11 cellular contexts compared by ENCODE assay signal in the genomic region with DNA sequence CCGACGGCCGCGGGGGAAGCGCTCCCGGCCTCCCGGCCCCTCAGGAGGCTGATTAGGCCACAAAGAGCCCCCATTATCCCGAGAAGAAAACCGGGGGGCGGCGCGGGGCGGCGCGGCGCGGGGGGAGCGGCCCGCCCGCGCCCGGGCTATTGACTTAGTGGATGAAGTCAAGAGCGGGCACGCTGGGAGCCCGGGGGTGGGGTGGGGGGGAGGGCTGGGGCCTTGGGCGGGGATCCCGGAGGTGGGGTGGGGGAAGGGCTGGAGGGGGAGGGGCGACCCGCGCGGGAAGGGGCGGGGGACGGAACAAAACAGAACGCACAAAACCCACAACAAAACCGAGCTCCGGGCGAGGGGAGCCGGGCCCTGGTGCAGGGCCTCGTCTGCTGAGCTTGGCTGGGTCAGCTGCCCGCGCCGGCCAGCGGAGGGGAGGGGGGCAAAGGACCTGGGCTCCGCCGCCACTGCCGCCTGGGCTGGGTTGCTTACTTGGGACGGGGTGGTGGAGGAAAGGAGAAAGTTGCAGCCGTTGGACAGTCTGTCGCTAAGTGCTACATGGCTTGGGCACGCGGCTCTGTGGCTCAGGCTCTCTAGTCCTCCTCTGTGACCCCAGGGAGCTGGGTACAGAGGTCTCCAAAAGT. TPM values are rescaled to one million over a fixed set of nuclear protein-coding genes. Genes with fewer than 3 reads are reported as not detected.
A peak's percentile ranks its signal among the peaks of the same experiment; 100 is the strongest.
DNase-seq lines count a peak whose midpoint lies in the region; ATAC-seq and TF ChIP-seq lines count a peak whose summit lies in the region.
"Had no signal": no experiment of that assay in that cellular context is flagged by ENCODE, and none has a peak within 500 bp of the region (broad histone marks: within the 10 kb centered on the region; RNA-seq: fewer than 3 reads in every experiment).

No MANE protein-coding gene starts in this region.

- H3K36me3 ChIP-seq in IMR-90 (ENCODE audit: control insufficient read depth, insufficient read depth, low read length) (no peaks in the 10 kb centered on the region), iPS-20b (ENCODE audit: insufficient read depth, low read depth, low read length) (no peaks in the 10 kb centered on the region), skeletal muscle satellite cell (ENCODE audit: insufficient read depth, low read length) (no peaks in the 10 kb centered on the region)
- H3K36me3 ChIP-seq: ovary had no signal

- H2BK20ac ChIP-seq in IMR-90 (ENCODE audit: low read depth, low read length) = no peak overlapping the region

- no peak for TF ChIP-seq RAD21 in IMR-90 (IDR thresholded peaks at IDR 0.05; ENCODE audit: low read length)

- H2AK5ac ChIP-seq in IMR-90 (ENCODE audit: low read depth, low read length) = no peak overlapping the region

- no peak overlapping the region for H4K5ac ChIP-seq in IMR-90 (ENCODE audit: low read depth, low read length)

- no peak overlapping the region for H3K56ac ChIP-seq in IMR-90 (ENCODE audit: extremely low read depth, insufficient read depth, low read length)

- H3K18ac ChIP-seq in IMR-90 (ENCODE audit: low read depth, low read length) = no peak overlapping the region

- intact Hi-C loops in IMR-90 (cut with micrococcal nuclease) = no loop called here

- CTCF ChIA-PET in IMR-90 (lab: Yijun Ruan, JAX) = no interaction called here

- TF ChIP-seq POLR2A in IMR-90 (IDR thresholded peaks at IDR 0.05; ENCODE audit: low read depth, low read length) = no peak

- no peaks in the 10 kb centered on the region for H4K20me1 ChIP-seq in IMR-90 (ENCODE audit: insufficient read depth, low read length)

- dilution Hi-C loops in IMR-90 (cut with HindIII; ENCODE audit: low sequenced_read_pairs, unreplicated experiment) = no loop called here

- no peak overlapping the region for H2BK15ac ChIP-seq in IMR-90 (ENCODE audit: low read depth, low read length)

- H4K91ac ChIP-seq in IMR-90 (ENCODE audit: insufficient read depth, low read depth, low read length) = no peak overlapping the region

- H3K9me1 ChIP-seq in IMR-90 (ENCODE audit: insufficient read depth, low read length) = no peaks in the 10 kb centered on the region

- no TSS peak for BruUV-seq in IMR-90 (replicated peaks; lab: Mats Ljungman, UMichigan)

- no peak overlapping the region for H3K4ac ChIP-seq in IMR-90 (ENCODE audit: low read depth, low read length)

- ATAC-seq in IMR-90 (ENCODE audit: low read depth) = no peak

- DNase-seq in Daoy (ENCODE audit: low read depth) = peak; percentile 22
- no peak for DNase-seq in IMR-90
- no peak for DNase-seq in NCI-H345 (lab: John Stamatoyannopoulos, UW)
- DNase-seq in DMS153 treated with DMSO at 0.1 percent for 48 hours (lab: John Stamatoyannopoulos, UW; ENCODE audit: unreplicated experiment) = no peak
- no peak for DNase-seq in SKM-1 (lab: John Stamatoyannopoulos, UW; ENCODE audit: unreplicated experiment)
- DNase-seq: activated CD4-positive, alpha-beta T cell treated with anti-CD3 and anti-CD28 coated beads, Interleukin-2, amount 50 U/mL, for 1 hour; NCI-H1092; ovary had no signal

- no peak overlapping the region for H3K23ac ChIP-seq in IMR-90 (ENCODE audit: low read depth, low read length)

- H2BK5ac ChIP-seq in IMR-90 (ENCODE audit: low read depth, low read length, poor library complexity, severe bottlenecking) = no peak overlapping the region

- WGBS in IMR-90 (ENCODE audit: extremely low coverage in 2 of 2, insufficient read length in 1 of 2), 2 experiments = 0% methylated on average over 2 of the region's 51 CpGs; no CpG with 5 or more reads in 1 of the 2 experiments

- no peak overlapping the region for H3K27ac ChIP-seq in IMR-90 (ENCODE audit: insufficient read depth, low read length)
- no peak overlapping the region for H3K27ac ChIP-seq in iPS-20b (ENCODE audit: low read length)
- H3K27ac ChIP-seq: ovary had no signal

- in situ Hi-C loops in IMR-90 (cut with MboI; ENCODE audit: low sequenced_read_pairs) = no loop called here

- no peak overlapping the region for H2AK9ac ChIP-seq in IMR-90 (replicated peaks; ENCODE audit: low read depth, low read length, poor library complexity)

- POLR2A ChIA-PET in IMR-90 (lab: Charles Lee; ENCODE audit: unreplicated experiment) = no interaction called here

- H3K9me3 ChIP-seq in IMR-90 (ENCODE audit: control insufficient read depth, insufficient read depth, low read length) (no peaks in the 10 kb centered on the region), iPS-20b (ENCODE audit: insufficient read depth, low read depth, low read length) (peaks cover 6% of the 10 kb centered on the region; the same call in 1 of the 2 replicates), skeletal muscle satellite cell (replicated peaks; ENCODE audit: low read length) (no peaks in the 10 kb centered on the region)
- H3K9me3 ChIP-seq: ovary had no signal

- no peak for TF ChIP-seq CTCF in IMR-90 (conservative IDR thresholded peaks at IDR 0.05; ENCODE audit: low read depth, low read length)

- H3K4me1 ChIP-seq in IMR-90 (ENCODE audit: control insufficient read depth, insufficient read depth, low read length) (no peaks in the 10 kb centered on the region), iPS-20b (ENCODE audit: insufficient read depth, low read length) (peaks cover 40% of the 10 kb centered on the region), skeletal muscle satellite cell (ENCODE audit: control insufficient read depth, insufficient read depth, low read length) (no peaks in the 10 kb centered on the region)

- no peak overlapping the region for H4K8ac ChIP-seq in IMR-90 (ENCODE audit: low read depth in 2 of 2, low read length in 2 of 2)

- H3K4me3 ChIP-seq in IMR-90 (ENCODE audit: insufficient read depth, low read depth, low read length) (no peak overlapping the region), iPS-20b (ENCODE audit: low read length) (peak overlapping the region; percentile 21; the same call in 1 of the 2 replicates), skeletal muscle satellite cell (ENCODE audit: low read length) (no peak overlapping the region)
- H3K4me3 ChIP-seq: lung, ovary had no signal

- H3K4me2 ChIP-seq in IMR-90 (ENCODE audit: low read depth, low read length) (no peak overlapping the region), skeletal muscle satellite cell (ENCODE audit: low read length) (peak overlapping the region; percentile 29)

- peak overlapping the region; percentile 32 for H2AFZ ChIP-seq in IMR-90 (replicated peaks; ENCODE audit: low read length, poor library complexity)

- no peak overlapping the region for H3K14ac ChIP-seq in IMR-90 (replicated peaks; ENCODE audit: low read depth, low read length)

- H3K27me3 ChIP-seq in IMR-90 (ENCODE audit: control insufficient read depth, insufficient read depth, low read length) = peaks cover 72% of the 10 kb centered on the region
- peaks cover 99% of the 10 kb centered on the region for H3K27me3 ChIP-seq in iPS-20b (ENCODE audit: insufficient read depth, low read length)
- peaks cover 88% of the 10 kb centered on the region for H3K27me3 ChIP-seq in skeletal muscle satellite cell (ENCODE audit: control insufficient read depth, insufficient read depth, low read length)
- H3K27me3 ChIP-seq: ovary had no signal

- no peaks in the 10 kb centered on the region for H3K79me1 ChIP-seq in IMR-90 (ENCODE audit: low read depth in 1 of 2, low read length in 2 of 2)

- H3K9ac ChIP-seq in IMR-90 (ENCODE audit: low read depth, low read length) (no peak overlapping the region), iPS-20b (ENCODE audit: low read depth, low read length) (no peak overlapping the region), skeletal muscle satellite cell (ENCODE audit: low read depth, low read length) (no peak overlapping the region)

- no peak overlapping the region for H2BK120ac ChIP-seq in IMR-90 (ENCODE audit: low read depth, low read length)

TF ChIP-seq in IMR-90, 13 proteins besides CTCF, POLR2A, EP300 and RAD21:
- no peak for TF ChIP-seq RFX5 (IDR thresholded peaks at IDR 0.05; ENCODE audit: low read depth, low read length)
- TF ChIP-seq MXI1 (IDR thresholded peaks at IDR 0.05; ENCODE audit: borderline replicate concordance, low read depth, low read length) = no peak
- no peak for TF ChIP-seq RCOR1 (IDR thresholded peaks at IDR 0.05; ENCODE audit: insufficient replicate concordance, low read length)

RNA-seq across cellular contexts. Expression of gene PAX7, which starts 16.2 kb away (rescaled TPM):
- 0.09 and 0.97 TPM in 2 replicates for total RNA-seq in Daoy (2014; rRNA removed; shearing (Covaris generic))
- total RNA-seq in IMR-90 (2012; rRNA removed) = not detected in 2 replicates
- polyA plus RNA-seq in IMR-90 (2012; rRNA removed) = not detected in 2 replicates
- polyA plus RNA-seq in IMR-90 (2012; cell fraction: cytosol; rRNA removed) = not detected in 2 replicates
- polyA plus RNA-seq in IMR-90 (2012; cell fraction: nucleus; rRNA removed; ENCODE audit: low replicate concordance) = not detected in 2 replicates
- total RNA-seq in skeletal muscle satellite cell (2012; rRNA removed) = 0.22 and 0.25 TPM in 2 replicates
- total RNA-seq: ovary had no signal
- polyA plus RNA-seq: lung, ovary had no signal
